19 cellular contexts compared by ENCODE assay signal in genomic region chr10:77899690-77900089, GRCh38. TPM values are rescaled to one million over a fixed set of nuclear protein-coding genes. Genes with fewer than 3 reads are reported as not detected.
DNase-seq lines count a peak whose midpoint lies in the region; ATAC-seq and TF ChIP-seq lines count a peak whose summit lies in the region.
"Had no signal": no experiment of that assay in that cellular context is flagged by ENCODE, and none has a peak within 500 bp of the region (broad histone marks: within the 10 kb centered on the region; RNA-seq: fewer than 3 reads in every experiment).

No MANE protein-coding gene starts in this region.

- H3K27ac ChIP-seq in GM23338 (ENCODE audit: low read depth) (0 out of 2 replicates have a peak overlapping the region, but pooled peaks have one; percentile 39), adrenal gland (peak overlapping the region in 4 of 5 donors; percentile 82 to 96 (median 85)), mesenchymal stem cell (ENCODE audit: low read length, poor library complexity, severe bottlenecking) (peak overlapping the region; percentile 66), stomach (peak overlapping the region; percentile 28 to 89 (median 83)), aorta (ENCODE audit: low read depth in 1 of 2, low read length in 2 of 2) (no peak overlapping the region)
- H3K27ac ChIP-seq: SK-N-MC had no signal

- H3K18ac ChIP-seq in mesenchymal stem cell (ENCODE audit: low read depth in 1 of 2, low read length in 2 of 2), result peak overlapping the region in 1 of 2 experiments; percentile 55

- H3K9ac ChIP-seq in mesenchymal stem cell (ENCODE audit: low read length), result no peak overlapping the region

- H4K91ac ChIP-seq in mesenchymal stem cell (ENCODE audit: low read length), result no peak overlapping the region

- intact Hi-C loops in adrenal gland (cut with DNase I) (no loop called here), stomach (cut with DNase I; ENCODE audit: low total_unique reads) (no loop called here), aorta (cut with DNase I) (no loop called here)
- intact Hi-C loops in activated T-helper 2 cell treated with anti-CD3 and anti-CD28 coated beads, Interferon-gamma antibody, Interleukin-2, Interleukin-4, amounts not matched to agents 10 μg/mL and 5 μg/mL and 100 μg/mL, durations not matched to agents 14 hours and 24 hours and 36 hours (cut with micrococcal nuclease), result no loop called here

- H2BK12ac ChIP-seq in mesenchymal stem cell (ENCODE audit: low read length in 2 of 2), result no peak overlapping the region

- 65 to 82% (median 76%) methylated on average over 4 of the region's 4 CpGs for WGBS in adrenal gland, 4 donors
- WGBS in mesenchymal stem cell, result 95% methylated on average over 3 of the region's 4 CpGs
- 61 to 74% (median 67%) methylated on average over 4 of the region's 4 CpGs for WGBS in stomach, 5 donors
- WGBS in aorta, 2 donors, result 66 to 85% methylated on average over 4 of the region's 4 CpGs

- H3F3A ChIP-seq in GM23338 (replicated peaks; ENCODE audit: low read depth), result no peaks in the 10 kb centered on the region

- H3K14ac ChIP-seq in mesenchymal stem cell (ENCODE audit: low read length in 2 of 2), result no peak overlapping the region

- no peak overlapping the region for H2BK120ac ChIP-seq in mesenchymal stem cell (ENCODE audit: low read depth, low read length)

- H3K4me1 ChIP-seq in GM23338 (ENCODE audit: insufficient read depth), result peaks cover 22% of the 10 kb centered on the region
- peaks cover 42 to 52% of the 10 kb centered on the region in 2 donors for H3K4me1 ChIP-seq in adrenal gland (replicated peaks in 1 of 2)
- H3K4me1 ChIP-seq in mesenchymal stem cell (ENCODE audit: control insufficient read depth, insufficient read depth, low read depth, low read length), result peaks cover 22% of the 10 kb centered on the region
- peaks cover 36 to 82% (median 54%) of the 10 kb centered on the region in 4 donors for H3K4me1 ChIP-seq in stomach
- peaks cover 0 to 3% of the 10 kb centered on the region in 2 donors for H3K4me1 ChIP-seq in aorta (ENCODE audit: control insufficient read depth in 1 of 2, insufficient read depth in 2 of 2, low read length in 2 of 2)

- H2BK5ac ChIP-seq in mesenchymal stem cell (ENCODE audit: low read depth, low read length, poor library complexity, severe bottlenecking), result no peak overlapping the region

- no peak for TF ChIP-seq CTCF in GM23338 (conservative IDR thresholded peaks at IDR 0.05; ENCODE audit: low read depth in 2 of 2)
- TF ChIP-seq CTCF in adrenal gland (IDR thresholded peaks at IDR 0.05), result no peak
- TF ChIP-seq CTCF in stomach (IDR thresholded peaks at IDR 0.05), result no peak

- no peak overlapping the region for H4K8ac ChIP-seq in mesenchymal stem cell (ENCODE audit: low read length)

- no peak overlapping the region for H3K4me3 ChIP-seq in GM23338
- H3K4me3 ChIP-seq in adrenal gland, result no peak overlapping the region
- no peak overlapping the region for H3K4me3 ChIP-seq in mesenchymal stem cell (ENCODE audit: insufficient read depth in 1 of 2, low read depth in 1 of 2, low read length in 2 of 2)
- H3K4me3 ChIP-seq in stomach, result no peak overlapping the region
- H3K4me3 ChIP-seq in aorta (ENCODE audit: low read length in 2 of 2), result no peak overlapping the region
- H3K4me3 ChIP-seq: SK-N-MC had no signal

- H3K4ac ChIP-seq in mesenchymal stem cell (ENCODE audit: low read depth in 1 of 2, low read length in 2 of 2), result no peak overlapping the region

- 0 out of 2 replicates have a peak overlapping the region, but pooled peaks have one; percentile 8 for H3K27ac Mint-ChIP-seq in GM23338
- no peak overlapping the region for H3K27ac Mint-ChIP-seq in activated T-helper 2 cell treated with anti-CD3 and anti-CD28 coated beads, Interferon-gamma antibody, Interleukin-2, Interleukin-4, amounts not matched to agents 10 μg/mL and 5 μg/mL and 100 μg/mL, durations not matched to agents 14 hours and 24 hours and 36 hours
- H3K27ac Mint-ChIP-seq: activated CD4-positive, alpha-beta memory T cell treated with anti-CD3 and anti-CD28 coated beads for 36 hours; activated T-cell treated with anti-CD3 and anti-CD28 coated beads, Interleukin-2, amount 50 U/mL, for 72 hours had no signal

- ATAC-seq in GM23338 (no peak), HG03196 (IDR thresholded peaks at IDR 0.05; ENCODE audit: unreplicated experiment) (no peak), aorta (ENCODE audit: low FRiP score) (no peak), GM19035 (IDR thresholded peaks at IDR 0.05; ENCODE audit: unreplicated experiment) (no peak)
- ATAC-seq: activated T-cell treated with anti-CD3 and anti-CD28 coated beads, Interleukin-2, amount 50 U/mL, for 72 hours had no signal

- no peak overlapping the region for H3K23ac ChIP-seq in mesenchymal stem cell (ENCODE audit: low read length in 2 of 2)

- H3K9me3 Mint-ChIP-seq in GM23338, result no peaks in the 10 kb centered on the region
- no peaks in the 10 kb centered on the region for H3K9me3 Mint-ChIP-seq in activated T-helper 2 cell treated with anti-CD3 and anti-CD28 coated beads, Interferon-gamma antibody, Interleukin-2, Interleukin-4, amounts not matched to agents 10 μg/mL and 5 μg/mL and 100 μg/mL, durations not matched to agents 14 hours and 24 hours and 36 hours
- H3K9me3 Mint-ChIP-seq: activated CD4-positive, alpha-beta memory T cell treated with anti-CD3 and anti-CD28 coated beads for 36 hours; activated T-cell treated with anti-CD3 and anti-CD28 coated beads, Interleukin-2, amount 50 U/mL, for 72 hours had no signal

- H2BK15ac ChIP-seq in mesenchymal stem cell (ENCODE audit: low read depth, poor library complexity, severe bottlenecking), result no peak overlapping the region

- peaks cover 19% of the 10 kb centered on the region; the same call in 1 of the 2 replicates for H4K20me1 ChIP-seq in GM23338 (replicated peaks; ENCODE audit: insufficient read depth)

- H3K27me3 Mint-ChIP-seq in GM23338 (ENCODE audit: insufficient read depth, low read depth, poor library complexity), result peaks cover 16% of the 10 kb centered on the region
- H3K27me3 Mint-ChIP-seq in activated T-helper 2 cell treated with anti-CD3 and anti-CD28 coated beads, Interferon-gamma antibody, Interleukin-2, Interleukin-4, amounts not matched to agents 10 μg/mL and 5 μg/mL and 100 μg/mL, durations not matched to agents 14 hours and 24 hours and 36 hours (ENCODE audit: low read depth), result no peaks in the 10 kb centered on the region

- H3K36me3 ChIP-seq in GM23338 (ENCODE audit: insufficient read depth) (no peaks in the 10 kb centered on the region), adrenal gland (replicated peaks in 1 of 2) (no peaks in the 10 kb centered on the region), mesenchymal stem cell (ENCODE audit: control insufficient read depth in 1 of 2, insufficient read depth in 2 of 2, low read depth in 1 of 2, low read length in 2 of 2) (peaks cover 0 to 3% of the 10 kb centered on the region in 2 experiments), stomach (no peaks in the 10 kb centered on the region), aorta (ENCODE audit: control insufficient read depth in 1 of 2, insufficient read depth in 2 of 2, low read length in 1 of 2) (no peaks in the 10 kb centered on the region)

- H3K4me1 Mint-ChIP-seq in GM23338, result peaks cover 45% of the 10 kb centered on the region
- peaks cover 3% of the 10 kb centered on the region for H3K4me1 Mint-ChIP-seq in activated T-helper 2 cell treated with anti-CD3 and anti-CD28 coated beads, Interferon-gamma antibody, Interleukin-2, Interleukin-4, amounts not matched to agents 10 μg/mL and 5 μg/mL and 100 μg/mL, durations not matched to agents 14 hours and 24 hours and 36 hours (ENCODE audit: low read depth)

- H2AFZ ChIP-seq in GM23338 (no peak overlapping the region), mesenchymal stem cell (ENCODE audit: low read depth, low read length) (no peak overlapping the region)

- peak overlapping the region; percentile 67 for H2AK5ac ChIP-seq in mesenchymal stem cell (ENCODE audit: low read length, severe bottlenecking)

- no peak for TF ChIP-seq EP300 in stomach (IDR thresholded peaks at IDR 0.05)

- no peaks in the 10 kb centered on the region for H3K36me3 Mint-ChIP-seq in GM23338 (ENCODE audit: low read depth)
- H3K36me3 Mint-ChIP-seq in activated T-helper 2 cell treated with anti-CD3 and anti-CD28 coated beads, Interferon-gamma antibody, Interleukin-2, Interleukin-4, amounts not matched to agents 10 μg/mL and 5 μg/mL and 100 μg/mL, durations not matched to agents 14 hours and 24 hours and 36 hours (ENCODE audit: low read depth), result no peaks in the 10 kb centered on the region
- H3K36me3 Mint-ChIP-seq: activated CD4-positive, alpha-beta memory T cell treated with anti-CD3 and anti-CD28 coated beads for 36 hours had no signal

- no peak overlapping the region for H3K4me2 ChIP-seq in GM23338
- H3K4me2 ChIP-seq in mesenchymal stem cell (ENCODE audit: low read length, poor library complexity, severe bottlenecking), result no peak overlapping the region

- H3K9me3 ChIP-seq in adrenal gland (replicated peaks in 1 of 3) (no peaks in the 10 kb centered on the region), mesenchymal stem cell (ENCODE audit: control insufficient read depth, low read length) (no peaks in the 10 kb centered on the region), stomach (no peaks in the 10 kb centered on the region), aorta (ENCODE audit: control insufficient read depth, low read length) (no peaks in the 10 kb centered on the region)

- no peak for TF ChIP-seq POLR2A in adrenal gland (IDR thresholded peaks at IDR 0.05)
- no peak for TF ChIP-seq POLR2A in stomach (IDR thresholded peaks at IDR 0.05)

- H3K27me3 ChIP-seq in GM23338 (ENCODE audit: insufficient read depth) (no peaks in the 10 kb centered on the region), adrenal gland (no peaks in the 10 kb centered on the region), mesenchymal stem cell (ENCODE audit: control insufficient read depth in 1 of 2, insufficient read depth in 1 of 2, low read length in 2 of 2) (no peaks in the 10 kb centered on the region), stomach (no peaks in the 10 kb centered on the region), aorta (ENCODE audit: control insufficient read depth in 1 of 2, insufficient read depth in 2 of 2, low read length in 1 of 2) (no peaks in the 10 kb centered on the region)

- no peak overlapping the region for H3K4me3 Mint-ChIP-seq in GM23338
- no peak overlapping the region for H3K4me3 Mint-ChIP-seq in activated T-helper 2 cell treated with anti-CD3 and anti-CD28 coated beads, Interferon-gamma antibody, Interleukin-2, Interleukin-4, amounts not matched to agents 10 μg/mL and 5 μg/mL and 100 μg/mL, durations not matched to agents 14 hours and 24 hours and 36 hours (ENCODE audit: low read depth)
- H3K4me3 Mint-ChIP-seq: activated CD4-positive, alpha-beta memory T cell treated with anti-CD3 and anti-CD28 coated beads for 36 hours; activated T-cell treated with anti-CD3 and anti-CD28 coated beads, Interleukin-2, amount 50 U/mL, for 72 hours had no signal

- DNase-seq in GM23338 (ENCODE audit: low spot score), result no peak
- no peak for DNase-seq in adrenal gland
- no peak for DNase-seq in mesenchymal stem cell
- no peak for DNase-seq in stomach
- DNase-seq in aorta, result no peak
- DNase-seq in activated T-helper 2 cell treated with anti-CD3 and anti-CD28 coated beads, Interferon-gamma antibody, Interleukin-2, Interleukin-4, amounts not matched to agents 10 μg/mL and 5 μg/mL and 100 μg/mL, durations not matched to agents 14 hours and 24 hours and 36 hours (ENCODE audit: low spot score), result no peak
- DNase-seq: activated CD4-positive, alpha-beta memory T cell treated with anti-CD3 and anti-CD28 coated beads for 36 hours; activated T-cell treated with anti-CD3 and anti-CD28 coated beads, Interleukin-2, amount 50 U/mL, for 72 hours; central memory CD4-positive, alpha-beta T cell; effector memory CD4-positive, alpha-beta T cell; H7; MV-4-11; NCI-H2029 treated with DMSO at 0.1 percent for 48 hours; NCI-H524 treated with DMSO at 0.1 percent for 48 hours; nucleus accumbens; stimulated activated naive CD4-positive, alpha-beta T cell had no signal

- H3K79me2 ChIP-seq in GM23338 (replicated peaks; ENCODE audit: insufficient read depth), result peaks cover 93% of the 10 kb centered on the region

- no peaks in the 10 kb centered on the region for H3K9me2 ChIP-seq in GM23338 (ENCODE audit: insufficient read depth)

- peaks cover 24% of the 10 kb centered on the region for H3K79me1 ChIP-seq in mesenchymal stem cell (replicated peaks; ENCODE audit: low read length, poor library complexity, severe bottlenecking)

RNA-seq across cellular contexts. Expression of gene DLG5, which starts 26.9 kb away (rescaled TPM):
- total RNA-seq in GM23338 (2014; rRNA removed; shearing (Covaris generic)), result 50.8 and 66.6 TPM in 2 replicates
- polyA plus RNA-seq in GM23338 (2016; fragmentation: Nextera tagmentation; extraction: Ambion mirVana) (6.0 and 7.4 TPM in 2 replicates), adrenal gland (10 to 100 TPM; 39.6 to 94.4 (median 88.6) TPM), stomach (10 to 100 TPM in 2 of 3 donors, 1 to 10 TPM in 1; 9.2 to 21.8 (median 11.5) TPM), aorta (10 to 100 TPM; 10.0 to 20.3 TPM)
- total RNA-seq in adrenal gland (100 to 1,000 TPM in 6 of 8 donors, 10 to 100 TPM in 2; 81.8 to 175 (median 125) TPM), stomach (100 to 1,000 TPM in 1 of 5 donors, 10 to 100 TPM in 4; 32.3 to 134 (median 44.8) TPM), aorta (10 to 100 TPM; 50.5 to 70.6 TPM)
- polyA plus RNA-seq in mesenchymal stem cell (2013, experiment 1 of 2), result 35.0 TPM
- polyA plus RNA-seq in mesenchymal stem cell (2013, experiment 2 of 2), result 33.7 TPM
- 6.7 and 7.8 TPM in 2 replicates for total RNA-seq in activated T-helper 2 cell treated with anti-CD3 and anti-CD28 coated beads, Interferon-gamma antibody, Interleukin-2, Interleukin-4, amounts not matched to agents 10 μg/mL and 5 μg/mL and 100 μg/mL, durations not matched to agents 14 hours and 24 hours and 36 hours

Comparison
In these comparisons a context has a peak if more than half of its experiments do, and no peak if none do; other contexts are left out.
1. H3K27ac ChIP-seq: peak in GM23338 (single experiment), adrenal gland (4 of 5), mesenchymal stem cell (single experiment) and stomach (5 of 5); none in aorta (0 of 2).